22 cellular contexts compared by ENCODE assay signal in the genomic region with DNA sequence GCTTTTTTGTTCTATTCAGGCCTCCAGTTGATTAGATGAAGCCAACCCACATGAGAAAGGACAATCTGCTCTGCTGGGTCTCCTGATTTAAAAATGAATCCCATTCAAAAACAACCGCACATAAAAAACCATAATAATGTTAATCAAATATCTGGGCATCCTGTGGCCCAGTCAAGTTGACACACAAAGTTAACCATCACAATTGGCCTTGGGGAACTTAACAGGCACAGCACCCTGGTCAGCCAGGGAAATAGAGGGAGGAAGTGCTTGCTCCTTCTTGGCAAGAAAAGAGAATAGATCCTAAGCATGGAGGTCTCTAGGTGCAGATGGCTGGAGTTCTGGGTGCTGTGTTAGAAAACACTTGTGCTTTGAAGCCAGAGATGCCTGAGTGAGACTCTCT.
"Had no signal": no experiment of that assay in that cellular context is flagged by ENCODE, and none has a peak within 500 bp of the region (broad histone marks: within the 10 kb centered on the region; RNA-seq: fewer than 3 reads in every experiment).

No MANE protein-coding gene starts in this region.

- H3K27me3 ChIP-seq: left lung, ovary, right atrium auricular region, right lobe of liver, transverse colon, upper lobe of left lung had no signal

- H3K4me2 ChIP-seq: smooth muscle cell had no signal

- H3K9me3 ChIP-seq: left lung, lower lobe of right lung, ovary, right lobe of liver, transverse colon, upper lobe of left lung had no signal

- H3K4me3 Mint-ChIP-seq: natural killer cell treated with Interleukin-12 subunit alpha and Interleukin-12 subunit beta and Interleukin-15 and Interleukin-18, amount 100 ng/mL, for 72 hours; stimulated activated memory B cell treated with anti-CD40 and anti-IgM and Interleukin-4, amounts not matched to agents 10 μg/mL and 1 μg/mL and 100 μg/mL, for 72 hours; stimulated activated naive CD8-positive, alpha-beta T cell treated with anti-CD3 and anti-CD28 coated beads, Interleukin-15, amount 100 ng/mL, for 72 hours had no signal

- H3K4me1 ChIP-seq: left lung, lower lobe of right lung, right atrium auricular region, right lobe of liver had no signal

- H3K4me3 ChIP-seq: left lung, lower lobe of right lung, ovary, right atrium auricular region, right lobe of liver, smooth muscle cell, transverse colon, upper lobe of left lung had no signal

- H3K36me3 ChIP-seq: left lung, lower lobe of right lung, ovary, right atrium auricular region, right lobe of liver, transverse colon, upper lobe of left lung had no signal

- ATAC-seq: left colon; left lung; right lobe of liver; stimulated activated memory B cell treated with anti-CD40 and anti-IgM and Interleukin-4, amounts not matched to agents 10 μg/mL and 1 μg/mL and 100 μg/mL, for 72 hours; stimulated activated naive CD8-positive, alpha-beta T cell treated with anti-CD3 and anti-CD28 coated beads, Interleukin-15, amount 100 ng/mL, for 72 hours had no signal

- H3K27me3 Mint-ChIP-seq: stimulated activated naive CD8-positive, alpha-beta T cell treated with anti-CD3 and anti-CD28 coated beads, Interleukin-15, amount 100 ng/mL, for 72 hours had no signal

- H3K27ac ChIP-seq: left lung, lower lobe of right lung, ovary, right atrium auricular region, right lobe of liver, transverse colon, upper lobe of left lung had no signal

- H3K36me3 Mint-ChIP-seq: natural killer cell treated with Interleukin-12 subunit alpha and Interleukin-12 subunit beta and Interleukin-15 and Interleukin-18, amount 100 ng/mL, for 72 hours; stimulated activated memory B cell treated with anti-CD40 and anti-IgM and Interleukin-4, amounts not matched to agents 10 μg/mL and 1 μg/mL and 100 μg/mL, for 72 hours had no signal

- H3K9me3 Mint-ChIP-seq: natural killer cell treated with Interleukin-12 subunit alpha and Interleukin-12 subunit beta and Interleukin-15 and Interleukin-18, amount 100 ng/mL, for 72 hours; stimulated activated memory B cell treated with anti-CD40 and anti-IgM and Interleukin-4, amounts not matched to agents 10 μg/mL and 1 μg/mL and 100 μg/mL, for 72 hours had no signal

- DNase-seq: hippocampal formation; kidney glomerular epithelial cell; left colon; left lung; lower lobe of right lung; mammary epithelial cell; mesenchymal stem cell; ovary; right lobe of liver; stimulated activated CD4-positive, alpha-beta T cell treated with anti-CD3 and anti-CD28 coated beads, Interleukin-2, amount 100 ng/mL, for 48 hours; stimulated activated CD4-positive, alpha-beta T cell treated with anti-CD3 and anti-CD28 coated beads, Interleukin-4, amount 100 ng/mL, for 4 hours; stimulated activated CD8-positive, alpha-beta memory T cell treated with anti-CD3 and anti-CD28 coated beads, Interleukin-4, amount 100 ng/mL, for 48 hours; stimulated activated naive CD4-positive, alpha-beta T cell treated with Interleukin-2 at 50 U/mL for 16 hours; stimulated activated naive CD8-positive, alpha-beta T cell treated with anti-CD3 and anti-CD28 coated beads, Interleukin-15, amount 100 ng/mL, for 72 hours; substantia nigra; transverse colon; upper lobe of left lung had no signal

- H3K4me1 Mint-ChIP-seq: stimulated activated memory B cell treated with anti-CD40 and anti-IgM and Interleukin-4, amounts not matched to agents 10 μg/mL and 1 μg/mL and 100 μg/mL, for 72 hours had no signal

- H3K27ac Mint-ChIP-seq: natural killer cell treated with Interleukin-12 subunit alpha and Interleukin-12 subunit beta and Interleukin-15 and Interleukin-18, amount 100 ng/mL, for 72 hours; progenitor cell of endocrine pancreas; stimulated activated memory B cell treated with anti-CD40 and anti-IgM and Interleukin-4, amounts not matched to agents 10 μg/mL and 1 μg/mL and 100 μg/mL, for 72 hours; stimulated activated naive CD8-positive, alpha-beta T cell treated with anti-CD3 and anti-CD28 coated beads, Interleukin-15, amount 100 ng/mL, for 72 hours had no signal
